Comparison of ENCODE assay signal across 8 cellular contexts in the genomic region with DNA sequence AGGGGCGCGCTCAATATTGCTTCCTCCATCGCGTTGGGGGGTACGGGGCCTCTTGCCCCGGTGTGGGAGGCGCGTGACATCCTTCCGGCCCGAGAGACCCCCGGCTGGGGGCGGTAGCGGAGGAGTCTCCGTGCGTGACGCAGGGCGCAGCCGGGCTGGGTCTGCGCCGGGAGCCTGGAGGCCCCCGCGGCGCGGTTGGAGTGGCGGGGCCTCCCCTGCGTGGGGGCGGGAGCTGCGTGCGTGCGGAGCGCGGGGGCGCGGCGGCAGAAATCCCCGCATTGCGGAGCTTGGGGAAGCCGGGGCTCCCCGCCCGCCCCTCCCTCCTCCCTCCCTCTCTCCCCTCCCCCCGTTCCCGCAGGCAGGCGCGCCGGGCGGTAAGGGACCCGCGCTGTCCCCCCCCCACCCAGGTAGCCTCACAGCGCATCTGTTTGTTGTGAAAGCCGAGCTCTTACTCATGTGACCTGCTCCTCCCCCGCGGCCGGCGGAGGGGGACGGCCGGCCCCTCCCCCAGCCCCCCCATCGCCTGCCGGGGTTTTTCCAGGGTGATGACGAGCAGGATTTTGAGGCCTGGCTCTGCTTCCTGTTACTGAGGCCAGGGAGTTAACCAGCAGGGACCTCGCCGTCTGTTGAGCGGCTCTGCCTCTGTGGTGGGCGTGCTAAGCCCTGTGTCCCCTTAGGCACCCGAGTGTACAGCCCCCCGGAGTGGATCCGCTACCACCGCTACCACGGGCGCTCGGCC. TPM values are rescaled to one million over a fixed set of nuclear protein-coding genes. Genes with fewer than 3 reads are reported as not detected.
A peak's percentile ranks its signal among the peaks of the same experiment; 100 is the strongest.
DNase-seq lines count a peak whose midpoint lies in the region; ATAC-seq and TF ChIP-seq lines count a peak whose summit lies in the region.

No MANE protein-coding gene starts in this region.

- no peaks in the 10 kb centered on the region for H3K9me3 ChIP-seq in right lobe of liver

- peaks cover 25% of the 10 kb centered on the region for H3K79me2 ChIP-seq in ACC112 (ENCODE audit: control insufficient read depth, insufficient read depth, low read length, unreplicated experiment)

- no peaks in the 10 kb centered on the region for H3K27me3 ChIP-seq in ACC112 (ENCODE audit: insufficient read depth, low read length)
- no peaks in the 10 kb centered on the region for H3K27me3 ChIP-seq in dorsolateral prefrontal cortex
- H3K27me3 ChIP-seq in right lobe of liver: no peaks in the 10 kb centered on the region

- intact Hi-C loops in activated CD8-positive, alpha-beta T cell treated with anti-CD3 and anti-CD28 coated beads for 36 hours (cut with micrococcal nuclease): no loop called here
- intact Hi-C loops in dorsolateral prefrontal cortex (cut with DNase I): no loop called here
- intact Hi-C loops in right lobe of liver (cut with DNase I): no loop called here

- POLR2A ChIA-PET in activated CD8-positive, alpha-beta T cell treated with anti-CD3 and anti-CD28 coated beads for 36 hours (lab: Charles Lee): interaction anchor here (0.7 to 4.9 kb wide), 13 partner anchors 9 to 229 kb away, joined by 3 to 63 read pairs (median 6); a partner anchor contains a TSS

- TF ChIP-seq POLR2A in right lobe of liver (IDR thresholded peaks at IDR 0.05): peak; percentile 79

- H3K4me1 ChIP-seq in ACC112 (ENCODE audit: control insufficient read depth, insufficient read depth, low read length, unreplicated experiment) (peaks cover 16% of the 10 kb centered on the region), right lobe of liver (peaks cover 0 to 56% (median 34%) of the 10 kb centered on the region in 4 donors)

- CTCF ChIA-PET in activated CD8-positive, alpha-beta T cell treated with anti-CD3 and anti-CD28 coated beads for 36 hours (lab: Charles Lee): interaction anchor here (1.0 to 3.1 kb wide), 4 partner anchors 9 to 564 kb away, joined by 3 to 9 read pairs (median 5); no protein-coding TSS in a partner anchor

- peak; percentile 38 for ATAC-seq in activated CD8-positive, alpha-beta T cell treated with anti-CD3 and anti-CD28 coated beads for 36 hours
- ATAC-seq in right lobe of liver: peak; percentile 42 to 55 (median 46)
- no peak for ATAC-seq in GM18873 (IDR thresholded peaks at IDR 0.05; ENCODE audit: low FRiP score, unreplicated experiment)

- no peaks in the 10 kb centered on the region for H3K9me3 Mint-ChIP-seq in activated CD8-positive, alpha-beta T cell treated with anti-CD3 and anti-CD28 coated beads for 36 hours

- H3K4me1 Mint-ChIP-seq in activated CD8-positive, alpha-beta T cell treated with anti-CD3 and anti-CD28 coated beads for 36 hours (ENCODE audit: low read depth): peaks cover 27% of the 10 kb centered on the region

- H3K27me3 Mint-ChIP-seq in activated CD8-positive, alpha-beta T cell treated with anti-CD3 and anti-CD28 coated beads for 36 hours: no peaks in the 10 kb centered on the region

- peak overlapping the region; percentile 95 for H3K27ac Mint-ChIP-seq in activated CD8-positive, alpha-beta T cell treated with anti-CD3 and anti-CD28 coated beads for 36 hours

- 3% methylated on average over 13 of the region's 70 CpGs for WGBS in right lobe of liver (ENCODE audit: insufficient coverage, low coverage, low lambda C conversion rate, missing lambda C conversion rate)

- H3K36me3 Mint-ChIP-seq in activated CD8-positive, alpha-beta T cell treated with anti-CD3 and anti-CD28 coated beads for 36 hours (ENCODE audit: low read depth): peaks cover 38% of the 10 kb centered on the region

- peak overlapping the region; percentile 95 for H3K4me3 Mint-ChIP-seq in activated CD8-positive, alpha-beta T cell treated with anti-CD3 and anti-CD28 coated beads for 36 hours

- DNase-seq in GM19240 (ENCODE audit: insufficient read length, low spot score): peak; percentile 58
- peak; percentile 19 for DNase-seq in NCI-H526 treated with DMSO at 0.1 percent for 48 hours (lab: John Stamatoyannopoulos, UW)
- peak; percentile 93 for DNase-seq in activated CD8-positive, alpha-beta T cell treated with anti-CD3 and anti-CD28 coated beads for 36 hours
- DNase-seq in dorsolateral prefrontal cortex: peak; percentile 62 to 91 (median 76)
- peak; percentile 92 to 95 (median 94) for DNase-seq in right lobe of liver
- peak; percentile 82 for DNase-seq in stimulated activated CD4-positive, alpha-beta T cell treated with anti-CD3 and anti-CD28 coated beads, Interleukin-2, amount 100 ng/mL, for 4 hours (ENCODE audit: low read depth)

- H3K36me3 ChIP-seq in ACC112 (ENCODE audit: insufficient read depth, low read length) (no peaks in the 10 kb centered on the region), right lobe of liver (peaks cover 7 to 18% (median 12%) of the 10 kb centered on the region in 4 donors)

- H3K4me3 ChIP-seq in ACC112 (ENCODE audit: low read depth, low read length) (peak overlapping the region; percentile 90), dorsolateral prefrontal cortex (peak overlapping the region; percentile 58 to 95 (median 85)), right lobe of liver (peak overlapping the region; percentile 87 to 98 (median 95))

- TF ChIP-seq CTCF in activated CD8-positive, alpha-beta T cell treated with anti-CD3 and anti-CD28 coated beads for 36 hours (IDR thresholded peaks at IDR 0.05): no peak
- TF ChIP-seq CTCF in dorsolateral prefrontal cortex (IDR thresholded peaks at IDR 0.05 in 54 of 56, conservative IDR thresholded peaks at IDR 0.05 in 2 of 56; ENCODE audit: low read depth in 1 of 56, partially characterized antibody in 56 of 56) (peak in 2 of 56 donors; percentile 9 to 26), right lobe of liver (IDR thresholded peaks at IDR 0.05) (no peak)

- H2AFZ ChIP-seq in ACC112 (ENCODE audit: low read length, unreplicated experiment): no peak overlapping the region

- H3K27ac ChIP-seq in ACC112 (ENCODE audit: low read depth, low read length) (peak overlapping the region; percentile 77), dorsolateral prefrontal cortex (peak overlapping the region; percentile 73 to 98 (median 95)), right lobe of liver (peak overlapping the region; percentile 88 to 97 (median 93))

RNA-seq across cellular contexts. Expression of a gene that starts 1.6 kb away (rescaled TPM):
- total RNA-seq in activated CD8-positive, alpha-beta T cell treated with anti-CD3 and anti-CD28 coated beads for 36 hours: 100 to 1,000 TPM; 146 to 158 TPM
- total RNA-seq in dorsolateral prefrontal cortex: 10 to 100 TPM; 18.9 to 92.4 (median 32.9) TPM
- 10 to 100 TPM; 26.7 to 64.4 (median 32.8) TPM for total RNA-seq in right lobe of liver

RNA-seq across cellular contexts. Expression of a gene that starts 43.7 kb away (rescaled TPM):
- total RNA-seq in activated CD8-positive, alpha-beta T cell treated with anti-CD3 and anti-CD28 coated beads for 36 hours: 10 to 100 TPM; 26.1 to 28.2 TPM
- total RNA-seq in dorsolateral prefrontal cortex (10 to 100 TPM; 19.4 to 50.3 (median 29.6) TPM), right lobe of liver (10 to 100 TPM; 26.0 to 56.4 (median 47.8) TPM)

RNA-seq across cellular contexts. Expression of a gene that starts 43.9 kb away (rescaled TPM):
- 10 to 100 TPM; 10.7 to 12.0 TPM for total RNA-seq in activated CD8-positive, alpha-beta T cell treated with anti-CD3 and anti-CD28 coated beads for 36 hours
- total RNA-seq in dorsolateral prefrontal cortex: 10 to 100 TPM in 117 of 120 experiments, 1 to 10 TPM in 3; 9.4 to 31.2 (median 15.9) TPM
- total RNA-seq in right lobe of liver: 10 to 100 TPM; 15.1 to 19.0 (median 16.6) TPM

RNA-seq across cellular contexts. Expression of a gene that starts 50.4 kb away (rescaled TPM):
- under 1 TPM in 1 of 2 experiments, not detected in 1; 0.14 TPM for total RNA-seq in activated CD8-positive, alpha-beta T cell treated with anti-CD3 and anti-CD28 coated beads for 36 hours
- 1 to 10 TPM in 4 of 120 experiments, under 1 TPM in 52, not detected in 64; 0.11 to 1.7 (median 0.30) TPM for total RNA-seq in dorsolateral prefrontal cortex
- total RNA-seq in right lobe of liver: not detected

Comparison
In these comparisons a context has a peak if more than half of its experiments do, and no peak if none do; other contexts are left out.
1. DNase-seq: peak in every context shown above with its lines; median percentile 94 in right lobe of liver; 93 in activated CD8-positive, alpha-beta T cell treated with anti-CD3 and anti-CD28 coated beads for 36 hours; 82 in stimulated activated CD4-positive, alpha-beta T cell treated with anti-CD3 and anti-CD28 coated beads, Interleukin-2, amount 100 ng/mL, for 4 hours; 76 in dorsolateral prefrontal cortex; 58 in GM19240; 19 in NCI-H526 treated with DMSO at 0.1 percent for 48 hours.